In the genomic region with DNA sequence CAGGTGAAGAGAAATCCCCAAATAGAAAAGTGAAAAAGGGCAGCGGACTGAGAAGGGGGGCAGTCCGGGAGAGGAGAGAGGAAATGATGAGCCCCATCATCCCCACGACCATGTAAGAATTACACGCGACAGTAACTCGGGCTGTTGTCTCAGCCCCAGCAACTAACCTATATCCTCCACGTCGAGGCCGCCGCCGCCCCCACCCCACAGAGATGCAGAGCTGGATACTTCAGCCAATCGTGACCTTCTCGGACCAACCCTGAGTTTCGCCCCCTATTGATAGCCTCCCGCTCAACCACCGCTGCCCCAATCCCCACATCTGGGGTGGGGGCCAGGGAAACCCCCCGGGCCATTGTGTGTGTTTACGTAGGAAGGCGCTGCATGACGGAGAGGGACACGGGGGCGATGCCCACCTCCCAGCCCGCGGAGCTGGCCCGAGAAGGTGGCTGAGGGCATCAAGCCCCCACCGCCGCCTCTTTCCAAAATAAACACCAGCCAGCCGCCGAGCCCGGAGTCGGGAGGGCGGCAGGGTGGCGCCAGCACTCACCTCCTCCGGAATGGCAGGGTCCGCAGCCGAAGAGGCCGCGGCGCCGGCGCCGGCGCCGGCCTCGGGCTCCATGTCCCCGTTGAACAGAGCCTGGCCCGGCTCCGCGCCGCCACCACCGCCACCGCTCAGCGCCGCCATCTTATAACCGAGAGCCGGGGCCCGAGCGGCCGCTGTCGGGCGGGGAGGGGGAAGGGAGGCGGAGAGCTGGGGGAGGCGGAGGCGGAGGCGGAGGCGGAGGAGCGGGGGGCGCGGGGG, we compare ENCODE assay signal across 8 cellular contexts. TPM values are rescaled to one million over a fixed set of nuclear protein-coding genes. Genes with fewer than 3 reads are reported as not detected.
DNase-seq lines count a peak whose midpoint lies in the region; ATAC-seq and TF ChIP-seq lines count a peak whose summit lies in the region.

No MANE protein-coding gene starts in this region.

- H3K79me2 ChIP-seq in H9 (ENCODE audit: insufficient read depth, low read length) = peaks cover 7% of the 10 kb centered on the region; the same call in 1 of the 2 replicates

- no peak overlapping the region for H2BK5ac ChIP-seq in H9 (ENCODE audit: insufficient read length, low read length)

- no peaks in the 10 kb centered on the region for H3K36me3 ChIP-seq in upper lobe of left lung

- peaks cover 12% of the 10 kb centered on the region for H3K23me2 ChIP-seq in H9 (ENCODE audit: insufficient read length, low read depth, low read length, poor library complexity, severe bottlenecking)

- H3K27me3 Mint-ChIP-seq in H9 (ENCODE audit: low read depth) = peaks cover 2% of the 10 kb centered on the region; the same call in 1 of the 2 replicates

- peak overlapping the region; percentile 74 for H3K14ac ChIP-seq in H9 (ENCODE audit: insufficient read depth, low read length)

- H3K9ac ChIP-seq in H9 (ENCODE audit: extremely low read depth, insufficient read length, low read length) = peak overlapping the region; percentile 65

- no peaks in the 10 kb centered on the region for H3K27me3 ChIP-seq in H9 (ENCODE audit: insufficient read depth, low read length)
- H3K27me3 ChIP-seq in upper lobe of left lung = no peaks in the 10 kb centered on the region

- peak in 2 of 4 donors; percentile 31 to 65 for TF ChIP-seq POLR2A in upper lobe of left lung (IDR thresholded peaks at IDR 0.05)

- no peak overlapping the region for H3K23ac ChIP-seq in H9 (ENCODE audit: insufficient read length, low read depth, low read length)

- H2BK120ac ChIP-seq in H9 (ENCODE audit: low read depth, low read length, poor library complexity, severe bottlenecking) = peak overlapping the region; percentile 76

- H4K20me1 ChIP-seq in H9 (ENCODE audit: control insufficient read depth, insufficient read depth, insufficient read length) = no peaks in the 10 kb centered on the region

- H2AFZ ChIP-seq in H9 (ENCODE audit: low read length) = no peak overlapping the region

- no peaks in the 10 kb centered on the region for H3K4me1 ChIP-seq in H9 (ENCODE audit: insufficient read depth, low read length)
- peaks cover 17 to 40% (median 27%) of the 10 kb centered on the region in 4 donors for H3K4me1 ChIP-seq in upper lobe of left lung

- H4K91ac ChIP-seq in H9 (ENCODE audit: insufficient read length, low read depth, low read length) = no peak overlapping the region

- no peak overlapping the region for H4K5ac ChIP-seq in H9 (ENCODE audit: insufficient read length, low read depth, low read length)

- DNase-seq in H9 (peak; percentile 84), M059J (ENCODE audit: low read depth) (peak; percentile 71), SKM-1 (lab: John Stamatoyannopoulos, UW; ENCODE audit: unreplicated experiment) (peak; percentile 31), cardiac septum (ENCODE audit: low spot score) (peak; percentile 86), posterior cingulate gyrus (peak; percentile 54 to 96 (median 70)), upper lobe of left lung (peak; percentile 79 to 95)
- peak; percentile 20 for DNase-seq in activated naive CD8-positive, alpha-beta T cell treated with anti-CD3 and anti-CD28 coated beads, Interleukin-2, amount 50 U/mL, for 16 hours (ENCODE audit: low read depth, low spot score)

- TF ChIP-seq CTCF in H9 (conservative IDR thresholded peaks at IDR 0.05) (peak; percentile 63), upper lobe of left lung (IDR thresholded peaks at IDR 0.05) (peak; percentile 18 to 53 (median 42))

- peak overlapping the region; percentile 95 for H3K18ac ChIP-seq in H9 (ENCODE audit: insufficient read length, low read depth, low read length)

- no peak for TF ChIP-seq EP300 in upper lobe of left lung (IDR thresholded peaks at IDR 0.05)

- H3K4me3 ChIP-seq in GM08714 (ENCODE audit: low read length) (peak overlapping the region; percentile 98), upper lobe of left lung (peak overlapping the region; percentile 73 to 97 (median 83))

- peaks cover 0 to 6% of the 10 kb centered on the region in 2 experiments; a peak in 1 of 4 replicates for H3K4me1 Mint-ChIP-seq in H9

- H3K27ac ChIP-seq in H9 (ENCODE audit: insufficient read length, low read depth, low read length) = no peak overlapping the region
- H3K27ac ChIP-seq in upper lobe of left lung = peak overlapping the region; percentile 93 to 100 (median 100)

- no peak overlapping the region for H2BK20ac ChIP-seq in H9 (ENCODE audit: low read depth, low read length, poor library complexity, severe bottlenecking)

- H2BK12ac ChIP-seq in H9 (ENCODE audit: insufficient read length, low read depth, low read length) = no peak overlapping the region

- H3K4ac ChIP-seq in H9 (ENCODE audit: low read depth, low read length) = no peak overlapping the region; the same call in 1 of the 2 replicates

- H3K4me2 ChIP-seq in H9 (ENCODE audit: insufficient read depth, insufficient read length, low read length) = peak overlapping the region; percentile 99

- no peak overlapping the region for H3K27ac Mint-ChIP-seq in H9

- H3K4me3 Mint-ChIP-seq in H9 = no peak overlapping the region

- H2AK5ac ChIP-seq in H9 (ENCODE audit: insufficient read length, low read length) = no peak overlapping the region

- H3T11ph ChIP-seq in H9 (ENCODE audit: low read length) = no peak overlapping the region

- no peak overlapping the region for H4K8ac ChIP-seq in H9 (replicated peaks; ENCODE audit: insufficient read length, low read depth, low read length)

- no peaks in the 10 kb centered on the region; a peak in 2 of 5 replicates for H3K9me3 Mint-ChIP-seq in H9

- H2BK15ac ChIP-seq in H9 (ENCODE audit: low read depth, low read length) = no peak overlapping the region

- no peaks in the 10 kb centered on the region for H3K79me1 ChIP-seq in H9 (ENCODE audit: insufficient read depth, low read depth, low read length, poor library complexity, severe bottlenecking)

- intact Hi-C loops in cardiac septum (cut with DNase I) (loop anchor here (10.0 kb wide), 3 partner anchors 49 to 229 kb away; a partner anchor contains a TSS), posterior cingulate gyrus (cut with DNase I) (loop anchor here (1.0 to 10.0 kb wide), 4 partner anchors 91 to 249 kb away; a partner anchor contains a TSS)

- no peaks in the 10 kb centered on the region for H3K9me3 ChIP-seq in H9 (ENCODE audit: control insufficient read depth, low read depth, low read length)
- no peaks in the 10 kb centered on the region for H3K9me3 ChIP-seq in upper lobe of left lung

- no peak overlapping the region for H3K56ac ChIP-seq in H9 (ENCODE audit: insufficient read length, low read depth, low read length)

- H3K36me3 Mint-ChIP-seq in H9 (ENCODE audit: insufficient read depth in 1 of 3, low read depth in 3 of 3) = no peaks in the 10 kb centered on the region

- no CpG with 5 or more reads among the region's 69 CpGs for WGBS in H9 (ENCODE audit: extremely low coverage, insufficient read length, low lambda C conversion rate)
- WGBS in upper lobe of left lung, 2 donors = 1 to 2% methylated on average over 14 to 49 of the region's 69 CpGs

- ATAC-seq in upper lobe of left lung (ENCODE audit: low FRiP score in 2 of 2) = peak; percentile 82 to 92

RNA-seq across cellular contexts. Expression of a gene that starts 0.5 kb away (rescaled TPM):
- total RNA-seq in H9 (2021) = 29.6 and 32.9 TPM in 2 replicates
- 8.2 and 10.3 TPM in 2 replicates for total RNA-seq in M059J (2014; rRNA removed; shearing (Covaris generic))
- 35.0 TPM for total RNA-seq in cardiac septum
- 100 to 1,000 TPM in 1 of 6 donors, 10 to 100 TPM in 5; 31.1 to 106 (median 46.0) TPM for total RNA-seq in upper lobe of left lung

Comparison
In these comparisons a context has a peak if more than half of its experiments do, and no peak if none do; other contexts are left out.
1. DNase-seq: peak in every context shown above with its lines; median percentile 87 in upper lobe of left lung; 86 in cardiac septum; 84 in H9; 71 in M059J; 70 in posterior cingulate gyrus; 31 in SKM-1; 20 in activated naive CD8-positive, alpha-beta T cell treated with anti-CD3 and anti-CD28 coated beads, Interleukin-2, amount 50 U/mL, for 16 hours.